In genomic region chr1:151855997-151856396, GRCh38 we compare ENCODE assay signal across 1 cellular context.
TF ChIP-seq lines count a peak whose summit lies in the region.

No MANE protein-coding gene starts in this region.

TF ChIP-seq in GM23338, 12 proteins besides CTCF, POLR2A, EP300 and RAD21 (continued from another document):
- TF ChIP-seq ZNF462 (CRISPR knock-in tag; IDR thresholded peaks at IDR 0.05), result no peak
- no peak for TF ChIP-seq EZH2phosphoT487 (IDR thresholded peaks at IDR 0.05; ENCODE audit: unreplicated experiment)
- no peak for TF ChIP-seq ZNF114 (CRISPR knock-in tag; IDR thresholded peaks at IDR 0.05)
- no peak for TF ChIP-seq REST (IDR thresholded peaks at IDR 0.05; ENCODE audit: unreplicated experiment)
- TF ChIP-seq NANOG (IDR thresholded peaks at IDR 0.05; ENCODE audit: borderline replicate concordance), result no peak
- TF ChIP-seq ETS1 (IDR thresholded peaks at IDR 0.05), result no peak
- no peak for TF ChIP-seq POLR2AphosphoS5 (IDR thresholded peaks at IDR 0.05; ENCODE audit: low read depth)
- no peak for TF ChIP-seq STAT1 (IDR thresholded peaks at IDR 0.05; ENCODE audit: unreplicated experiment)
